Comparison of ENCODE assay signal across 8 cellular contexts in genomic region chr1:156106624-156107488, GRCh38. TPM values are rescaled to one million over a fixed set of nuclear protein-coding genes. Genes with fewer than 3 reads are reported as not detected.
A peak's percentile ranks its signal among the peaks of the same experiment; 100 is the strongest.
DNase-seq lines count a peak whose midpoint lies in the region; ATAC-seq and TF ChIP-seq lines count a peak whose summit lies in the region.

No MANE protein-coding gene starts in this region.

- DNase-seq in CD8-positive, alpha-beta T cell = no peak
- DNase-seq in adrenal gland (peak in 1 of 7 donors; percentile 69), immature natural killer cell (no peak), NCI-H1105 treated with DMSO at 0.1 percent for 48 hours (lab: John Stamatoyannopoulos, UW) (no peak)

- TF ChIP-seq POLR2A in adrenal gland (IDR thresholded peaks at IDR 0.05) = no peak

- no peaks in the 10 kb centered on the region for H3K9me3 Mint-ChIP-seq in CD8-positive, alpha-beta T cell
- H3K9me3 Mint-ChIP-seq in immature natural killer cell = no peaks in the 10 kb centered on the region
- no peaks in the 10 kb centered on the region for H3K9me3 Mint-ChIP-seq in stimulated activated naive CD8-positive, alpha-beta T cell treated with anti-CD3 and anti-CD28 coated beads, Interleukin-15, Interleukin-2, amounts not matched to agents 100 ng/mL and 50 ng/mL, for 24 hours

- ATAC-seq in CD8-positive, alpha-beta T cell = peak; percentile 12
- peak; percentile 8 for ATAC-seq in HG03432 (IDR thresholded peaks at IDR 0.05; ENCODE audit: unreplicated experiment)
- no peak for ATAC-seq in HG03108 (IDR thresholded peaks at IDR 0.05; ENCODE audit: unreplicated experiment)
- ATAC-seq in HG03460 (IDR thresholded peaks at IDR 0.05; ENCODE audit: unreplicated experiment) = no peak

- H3K27me3 ChIP-seq in CD8-positive, alpha-beta T cell (ENCODE audit: insufficient read depth, low read length) = no peaks in the 10 kb centered on the region
- H3K27me3 ChIP-seq in adrenal gland = no peaks in the 10 kb centered on the region

- H3K4me3 Mint-ChIP-seq in CD8-positive, alpha-beta T cell = peak overlapping the region; percentile 83
- H3K4me3 Mint-ChIP-seq in immature natural killer cell = peak overlapping the region; percentile 41 to 88 (median 58)
- H3K4me3 Mint-ChIP-seq in stimulated activated naive CD8-positive, alpha-beta T cell treated with anti-CD3 and anti-CD28 coated beads, Interleukin-15, Interleukin-2, amounts not matched to agents 100 ng/mL and 50 ng/mL, for 24 hours = peak overlapping the region; percentile 83

- H3K9me3 ChIP-seq in CD8-positive, alpha-beta T cell (ENCODE audit: low read length) = no peaks in the 10 kb centered on the region
- H3K9me3 ChIP-seq in adrenal gland (replicated peaks in 1 of 3) = no peaks in the 10 kb centered on the region

- H3K36me3 ChIP-seq in CD8-positive, alpha-beta T cell (ENCODE audit: insufficient read depth, low read length) = no peaks in the 10 kb centered on the region
- no peaks in the 10 kb centered on the region for H3K36me3 ChIP-seq in adrenal gland (replicated peaks in 1 of 2)

- intact Hi-C loops in CD8-positive, alpha-beta T cell (cut with DNase I, micrococcal nuclease) = loop anchor here (1.0 kb wide), 3 partner anchors 7 to 20 kb away; partner anchors contain the start of gene LMNA (in 2 of the 2)
- intact Hi-C loops in adrenal gland (cut with DNase I) = no loop called here

- peaks cover 28% of the 10 kb centered on the region for H3K4me1 ChIP-seq in CD8-positive, alpha-beta T cell (ENCODE audit: insufficient read depth, low read length)
- H3K4me1 ChIP-seq in adrenal gland (replicated peaks in 1 of 2) = peaks cover 5 to 66% of the 10 kb centered on the region in 2 donors

- WGBS in adrenal gland, 4 donors = 38 to 68% (median 55%) methylated on average over 8 to 14 of the region's 14 CpGs

- no peaks in the 10 kb centered on the region for H3K27me3 Mint-ChIP-seq in CD8-positive, alpha-beta T cell (ENCODE audit: low read depth)
- H3K27me3 Mint-ChIP-seq in immature natural killer cell (ENCODE audit: low read depth in 3 of 3) = peaks cover 10 to 20% (median 14%) of the 10 kb centered on the region in 3 donors
- H3K27me3 Mint-ChIP-seq in stimulated activated naive CD8-positive, alpha-beta T cell treated with anti-CD3 and anti-CD28 coated beads, Interleukin-15, Interleukin-2, amounts not matched to agents 100 ng/mL and 50 ng/mL, for 24 hours = peaks cover 10% of the 10 kb centered on the region

- POLR2A ChIA-PET in CD8-positive, alpha-beta T cell (lab: Charles Lee) = interaction anchor here (1.0 kb wide), 1 partner anchor 20 kb away, joined by 6 read pairs; no protein-coding TSS in a partner anchor

- peak overlapping the region; percentile 97 for H3K27ac Mint-ChIP-seq in CD8-positive, alpha-beta T cell
- peak overlapping the region; percentile 99 to 100 (median 100) for H3K27ac Mint-ChIP-seq in immature natural killer cell
- peak overlapping the region; percentile 96 for H3K27ac Mint-ChIP-seq in stimulated activated naive CD8-positive, alpha-beta T cell treated with anti-CD3 and anti-CD28 coated beads, Interleukin-15, Interleukin-2, amounts not matched to agents 100 ng/mL and 50 ng/mL, for 24 hours

- no peaks in the 10 kb centered on the region for H3K36me3 Mint-ChIP-seq in CD8-positive, alpha-beta T cell
- no peaks in the 10 kb centered on the region for H3K36me3 Mint-ChIP-seq in immature natural killer cell
- H3K36me3 Mint-ChIP-seq in stimulated activated naive CD8-positive, alpha-beta T cell treated with anti-CD3 and anti-CD28 coated beads, Interleukin-15, Interleukin-2, amounts not matched to agents 100 ng/mL and 50 ng/mL, for 24 hours (ENCODE audit: low read depth) = no peaks in the 10 kb centered on the region

- TF ChIP-seq CTCF in CD8-positive, alpha-beta T cell (IDR thresholded peaks at IDR 0.05) = no peak
- TF ChIP-seq CTCF in adrenal gland (IDR thresholded peaks at IDR 0.05) = no peak

- no peak overlapping the region for H3K4me3 ChIP-seq in CD8-positive, alpha-beta T cell (ENCODE audit: low read depth, low read length)
- H3K4me3 ChIP-seq in adrenal gland = no peak overlapping the region

- H3K27ac ChIP-seq in CD8-positive, alpha-beta T cell (ENCODE audit: low read depth, low read length) = peak overlapping the region; percentile 54
- H3K27ac ChIP-seq in adrenal gland = peak overlapping the region in 4 of 5 donors; percentile 75 to 97 (median 90)

- CTCF ChIA-PET in CD8-positive, alpha-beta T cell (lab: Charles Lee) = interaction anchor here (0.7 to 29.4 kb wide), 6 partner anchors 10 to 913 kb away, joined by 3 to 1057 read pairs (median 10); partner anchors contain the start of gene LMNA

- peaks cover 33% of the 10 kb centered on the region for H3K4me1 Mint-ChIP-seq in CD8-positive, alpha-beta T cell (ENCODE audit: low read depth)
- peaks cover 20 to 22% of the 10 kb centered on the region in 2 donors for H3K4me1 Mint-ChIP-seq in immature natural killer cell
- H3K4me1 Mint-ChIP-seq in stimulated activated naive CD8-positive, alpha-beta T cell treated with anti-CD3 and anti-CD28 coated beads, Interleukin-15, Interleukin-2, amounts not matched to agents 100 ng/mL and 50 ng/mL, for 24 hours (ENCODE audit: low read depth) = peaks cover 74% of the 10 kb centered on the region

RNA-seq across cellular contexts. Expression of gene LMNA, which starts 7.7 kb away (rescaled TPM):
- 100 to 1,000 TPM; 281 to 298 TPM for total RNA-seq in CD8-positive, alpha-beta T cell
- total RNA-seq in adrenal gland = 100 to 1,000 TPM; 231 to 591 (median 395) TPM
- polyA plus RNA-seq in adrenal gland = 100 to 1,000 TPM; 140 to 458 (median 374) TPM
- 10 to 100 TPM in 2 of 3 donors, 1 to 10 TPM in 1; 4.4 to 14.0 (median 10.3) TPM for polyA plus RNA-seq in immature natural killer cell

RNA-seq across cellular contexts. Expression of gene MEX3A, which starts 24.6 kb away (rescaled TPM):
- total RNA-seq in CD8-positive, alpha-beta T cell = under 1 TPM; 0.14 to 0.22 TPM
- 1 to 10 TPM in 3 of 8 donors, under 1 TPM in 5; 0.09 to 2.1 (median 0.50) TPM for total RNA-seq in adrenal gland
- polyA plus RNA-seq in adrenal gland (under 1 TPM; 0.17 to 0.27 (median 0.24) TPM), immature natural killer cell (not detected)

RNA-seq across cellular contexts. Expression of gene RAB25, which starts 45.9 kb away (rescaled TPM):
- total RNA-seq in CD8-positive, alpha-beta T cell = under 1 TPM; 0.38 to 0.86 TPM
- under 1 TPM in 1 of 8 donors, not detected in 7; 0.38 TPM for total RNA-seq in adrenal gland
- polyA plus RNA-seq in adrenal gland (under 1 TPM in 2 of 3 donors, not detected in 1; 0.17 to 0.48 TPM), immature natural killer cell (not detected)

RNA-seq across cellular contexts. Expression of gene SEMA4A, which starts 46.5 kb away (rescaled TPM):
- 1 to 10 TPM; 2.9 to 4.0 TPM for total RNA-seq in CD8-positive, alpha-beta T cell
- 1 to 10 TPM in 6 of 8 donors, under 1 TPM in 2; 0.30 to 4.8 (median 1.6) TPM for total RNA-seq in adrenal gland
- polyA plus RNA-seq in adrenal gland (1 to 10 TPM in 2 of 3 donors, under 1 TPM in 1; 0.93 to 3.1 (median 2.4) TPM), immature natural killer cell (10 to 100 TPM in 1 of 3 donors, 1 to 10 TPM in 2; 2.5 to 12.4 (median 3.2) TPM)

RNA-seq across cellular contexts. Expression of gene LAMTOR2, which starts 52.3 kb away (rescaled TPM):
- total RNA-seq in CD8-positive, alpha-beta T cell = 1 to 10 TPM; 6.7 to 8.3 TPM
- 100 to 1,000 TPM in 2 of 8 donors, 10 to 100 TPM in 6; 53.6 to 140 (median 83.6) TPM for total RNA-seq in adrenal gland
- 100 to 1,000 TPM in 2 of 3 donors, 10 to 100 TPM in 1; 76.0 to 216 (median 143) TPM for polyA plus RNA-seq in adrenal gland
- 100 to 1,000 TPM; 144 to 204 (median 160) TPM for polyA plus RNA-seq in immature natural killer cell

Comparison
In these comparisons a context has a peak if more than half of its experiments do, and no peak if none do; other contexts are left out.
1. ATAC-seq: peak in CD8-positive, alpha-beta T cell (single experiment) and HG03432 (single experiment); none in HG03108 (single experiment) and HG03460 (single experiment).
2. intact Hi-C loops: an anchor here in CD8-positive, alpha-beta T cell (1.0 kb wide); none called in adrenal gland.
3. Peak in every context shown above with its lines, with median percentiles within 50 percentile points of each other: H3K27ac Mint-ChIP-seq and H3K4me3 Mint-ChIP-seq.